Comparison of ENCODE assay signal across 8 cellular contexts in genomic region chr19:57351867-57352266, GRCh38. TPM values are rescaled to one million over a fixed set of nuclear protein-coding genes. Genes with fewer than 3 reads are reported as not detected.
A peak's percentile ranks its signal among the peaks of the same experiment; 100 is the strongest.
DNase-seq lines count a peak whose midpoint lies in the region; ATAC-seq and TF ChIP-seq lines count a peak whose summit lies in the region.

No MANE protein-coding gene starts in this region.

- DNase-seq in T-helper 17 cell: no peak
- no peak for DNase-seq in glutamatergic neuron
- DNase-seq in KBM-7: no peak
- no peak for DNase-seq in NCI-H345 treated with DMSO at 0.1 percent for 48 hours (lab: John Stamatoyannopoulos, UW; ENCODE audit: unreplicated experiment)
- no peak for DNase-seq in SW480 (ENCODE audit: low spot score)

- peaks cover 12% of the 10 kb centered on the region for H3K4me1 ChIP-seq in skeletal muscle satellite cell (ENCODE audit: control insufficient read depth, insufficient read depth, low read length)

- H3K4me3 Mint-ChIP-seq in T-helper 17 cell (peak overlapping the region; percentile 92), glutamatergic neuron (ENCODE audit: unreplicated experiment) (peak overlapping the region; percentile 99)

- peaks cover 9% of the 10 kb centered on the region for H3K9me3 Mint-ChIP-seq in glutamatergic neuron (ENCODE audit: unreplicated experiment)

- H3K36me3 ChIP-seq in skeletal muscle satellite cell (ENCODE audit: insufficient read depth, low read length): peaks cover 33% of the 10 kb centered on the region

- H3K27ac Mint-ChIP-seq in T-helper 17 cell: peak overlapping the region; percentile 91
- H3K27ac Mint-ChIP-seq in glutamatergic neuron (ENCODE audit: unreplicated experiment): peak overlapping the region; percentile 92

- H3K27me3 Mint-ChIP-seq in T-helper 17 cell: no peaks in the 10 kb centered on the region
- H3K27me3 Mint-ChIP-seq in glutamatergic neuron (ENCODE audit: unreplicated experiment): no peaks in the 10 kb centered on the region

- H3K4me3 ChIP-seq in skeletal muscle satellite cell (ENCODE audit: low read length): peak overlapping the region; percentile 86

- H3K9ac ChIP-seq in skeletal muscle satellite cell (ENCODE audit: low read depth, low read length): peak overlapping the region; percentile 90

- TF ChIP-seq CTCF in glutamatergic neuron (IDR thresholded peaks at IDR 0.05; ENCODE audit: partially characterized antibody, unreplicated experiment): no peak

- H3K4me1 Mint-ChIP-seq in T-helper 17 cell (peaks cover 8% of the 10 kb centered on the region), glutamatergic neuron (ENCODE audit: low read depth, unreplicated experiment) (peaks cover 11% of the 10 kb centered on the region)

- H3K36me3 Mint-ChIP-seq in T-helper 17 cell (ENCODE audit: low read depth) (peaks cover 13% of the 10 kb centered on the region), glutamatergic neuron (ENCODE audit: unreplicated experiment) (peaks cover 8% of the 10 kb centered on the region)

- H3K4me2 ChIP-seq in skeletal muscle satellite cell (ENCODE audit: low read length): peak overlapping the region; percentile 97

- H3K27me3 ChIP-seq in skeletal muscle satellite cell (ENCODE audit: control insufficient read depth, insufficient read depth, low read length): no peaks in the 10 kb centered on the region

- in situ Hi-C loops in KBM-7 (cut with MboI; ENCODE audit: low pct_unique_long_range_greater_than_20kb, low sequenced_read_pairs): no loop called here

- H3K9me3 ChIP-seq in T-helper 17 cell (ENCODE audit: control insufficient read depth, low read length, poor library complexity, severe bottlenecking) (no peaks in the 10 kb centered on the region), skeletal muscle satellite cell (replicated peaks; ENCODE audit: low read length) (no peaks in the 10 kb centered on the region)

- ATAC-seq in GM21737 (IDR thresholded peaks at IDR 0.05; ENCODE audit: unreplicated experiment) (peak; percentile 12), T-helper 17 cell (no peak), GM21367 (IDR thresholded peaks at IDR 0.05; ENCODE audit: unreplicated experiment) (no peak)

RNA-seq across cellular contexts. Expression of gene ZNF304, which starts 0.8 kb away (rescaled TPM):
- total RNA-seq in T-helper 17 cell: 1 to 10 TPM; 5.6 to 6.6 TPM
- 15.8 TPM for total RNA-seq in glutamatergic neuron (ENCODE audit: unreplicated experiment)
- 6.1 and 7.2 TPM in 2 replicates for total RNA-seq in skeletal muscle satellite cell (2012; rRNA removed)

RNA-seq across cellular contexts. Expression of gene TRAPPC2B, which starts 11.5 kb away (rescaled TPM):
- 1 to 10 TPM; 8.7 to 9.5 TPM for total RNA-seq in T-helper 17 cell
- total RNA-seq in glutamatergic neuron (ENCODE audit: unreplicated experiment): 15.7 TPM
- 11.8 and 12.2 TPM in 2 replicates for total RNA-seq in skeletal muscle satellite cell (2012; rRNA removed)

RNA-seq across cellular contexts. Expression of gene ZNF547, which starts 11.5 kb away (rescaled TPM):
- total RNA-seq in T-helper 17 cell: 1 to 10 TPM in 1 of 2 donors, under 1 TPM in 1; 0.77 to 1.1 TPM
- total RNA-seq in glutamatergic neuron (ENCODE audit: unreplicated experiment): 9.5 TPM
- 2.5 and 2.8 TPM in 2 replicates for total RNA-seq in skeletal muscle satellite cell (2012; rRNA removed)

RNA-seq across cellular contexts. Expression of gene ZNF543, which starts 31.6 kb away (rescaled TPM):
- total RNA-seq in T-helper 17 cell (1 to 10 TPM; 5.3 TPM), glutamatergic neuron (ENCODE audit: unreplicated experiment) (16.7 TPM)
- 6.1 and 6.8 TPM in 2 replicates for total RNA-seq in skeletal muscle satellite cell (2012; rRNA removed)

RNA-seq across cellular contexts. Expression of gene ZNF548, which starts 37.8 kb away (rescaled TPM):
- total RNA-seq in T-helper 17 cell (10 to 100 TPM; 58.9 to 66.7 TPM), glutamatergic neuron (ENCODE audit: unreplicated experiment) (35.4 TPM)
- 12.4 and 14.6 TPM in 2 replicates for total RNA-seq in skeletal muscle satellite cell (2012; rRNA removed)
